22 cellular contexts compared by ENCODE assay signal in genomic region chr6:123589317-123589716, GRCh38. TPM values are rescaled to one million over a fixed set of nuclear protein-coding genes. Genes with fewer than 3 reads are reported as not detected.
A peak's percentile ranks its signal among the peaks of the same experiment; 100 is the strongest.
DNase-seq lines count a peak whose midpoint lies in the region; ATAC-seq and TF ChIP-seq lines count a peak whose summit lies in the region.
"Had no signal": no experiment of that assay in that cellular context is flagged by ENCODE, and none has a peak within 500 bp of the region (broad histone marks: within the 10 kb centered on the region; RNA-seq: fewer than 3 reads in every experiment).

No MANE protein-coding gene starts in this region.

- intact Hi-C loops in gastrocnemius medialis (cut with DNase I; ENCODE audit: low total_unique reads) = no loop called here

- in situ Hi-C loops in gastrocnemius medialis (cut with MboI; ENCODE audit: low sequenced_read_pairs in 4 of 4) = no loop called here

- no peak for DNase-seq in GM23338 (ENCODE audit: low spot score)
- peak; percentile 17 for DNase-seq in M059J (ENCODE audit: low read depth)
- DNase-seq in glomerular endothelial cell (ENCODE audit: extremely low read depth, low read depth, low spot score) = peak; percentile 9
- no peak for DNase-seq in gastrocnemius medialis
- no peak for DNase-seq in superior temporal gyrus (ENCODE audit: extremely low spot score)
- no peak for DNase-seq in activated CD4-positive, alpha-beta T cell treated with anti-CD3 and anti-CD28 coated beads for 48 hours
- DNase-seq in cortex of kidney (lab: John Stamatoyannopoulos, UW) = no peak
- DNase-seq: Calu3; CD8-positive, alpha-beta memory T cell; DMS153; GF-D8; KG1; NCI-H1105; NCI-H2029; NCI-H226; NCI-H524; NCI-H82; Peyer's patch had no signal

- peak overlapping the region; percentile 92 for H3K27ac Mint-ChIP-seq in GM23338
- H3K27ac Mint-ChIP-seq: CD8-positive, alpha-beta memory T cell had no signal

- peaks cover 6% of the 10 kb centered on the region for H3K27me3 Mint-ChIP-seq in GM23338 (ENCODE audit: insufficient read depth, low read depth, poor library complexity)
- H3K27me3 Mint-ChIP-seq: CD8-positive, alpha-beta memory T cell had no signal

- peaks cover 21% of the 10 kb centered on the region for H3K9me3 Mint-ChIP-seq in GM23338

- H3K36me3 ChIP-seq in GM23338 (ENCODE audit: insufficient read depth) (no peaks in the 10 kb centered on the region), gastrocnemius medialis (no peaks in the 10 kb centered on the region)
- H3K36me3 ChIP-seq: Peyer's patch had no signal

- peaks cover 34% of the 10 kb centered on the region for H3K4me1 ChIP-seq in GM23338 (ENCODE audit: insufficient read depth)
- peaks cover 47 to 67% of the 10 kb centered on the region in 2 donors for H3K4me1 ChIP-seq in gastrocnemius medialis
- H3K4me1 ChIP-seq: Peyer's patch had no signal

- no peak for ATAC-seq in GM23338
- no peak for ATAC-seq in gastrocnemius medialis
- ATAC-seq in HG03439 (IDR thresholded peaks at IDR 0.05; ENCODE audit: unreplicated experiment) = no peak

- TF ChIP-seq POLR2A in gastrocnemius medialis (IDR thresholded peaks at IDR 0.05) = no peak

- H3K9me2 ChIP-seq in GM23338 (ENCODE audit: insufficient read depth) = no peaks in the 10 kb centered on the region

- peak overlapping the region; percentile 95 for H3K27ac ChIP-seq in GM23338 (ENCODE audit: low read depth)
- H3K27ac ChIP-seq in gastrocnemius medialis = peak overlapping the region; percentile 27 to 78 (median 68)
- H3K27ac ChIP-seq: C4-2B, Peyer's patch had no signal

- peak overlapping the region; percentile 61 for H3K4me2 ChIP-seq in GM23338

- no peaks in the 10 kb centered on the region for H3K9me3 ChIP-seq in gastrocnemius medialis
- H3K9me3 ChIP-seq: Peyer's patch had no signal

- H3K4me3 ChIP-seq in GM23338 (peak overlapping the region; percentile 18), gastrocnemius medialis (no peak overlapping the region)
- H3K4me3 ChIP-seq: Peyer's patch had no signal

- H3K79me2 ChIP-seq in GM23338 (replicated peaks; ENCODE audit: insufficient read depth) = peaks cover 23% of the 10 kb centered on the region

- peaks cover 35% of the 10 kb centered on the region for H3K4me1 Mint-ChIP-seq in GM23338
- H3K4me1 Mint-ChIP-seq: CD8-positive, alpha-beta memory T cell had no signal

- H3K4me3 Mint-ChIP-seq in GM23338 = peak overlapping the region; percentile 14; the same call in 1 of the 3 replicates
- H3K4me3 Mint-ChIP-seq: CD8-positive, alpha-beta memory T cell had no signal

- H4K20me1 ChIP-seq in GM23338 (replicated peaks; ENCODE audit: insufficient read depth) = no peaks in the 10 kb centered on the region

- no peaks in the 10 kb centered on the region for H3F3A ChIP-seq in GM23338 (replicated peaks; ENCODE audit: low read depth)

- peaks cover 41% of the 10 kb centered on the region for H3K36me3 Mint-ChIP-seq in GM23338 (ENCODE audit: low read depth)
- H3K36me3 Mint-ChIP-seq: CD8-positive, alpha-beta memory T cell had no signal

- H2AFZ ChIP-seq in GM23338 = no peak overlapping the region

- TF ChIP-seq CTCF in GM23338 (conservative IDR thresholded peaks at IDR 0.05; ENCODE audit: low read depth in 2 of 2) (no peak), gastrocnemius medialis (IDR thresholded peaks at IDR 0.05 in 4 of 5, conservative IDR thresholded peaks at IDR 0.05 in 1 of 5) (no peak)

- no peaks in the 10 kb centered on the region for H3K27me3 ChIP-seq in GM23338 (ENCODE audit: insufficient read depth)
- no peaks in the 10 kb centered on the region for H3K27me3 ChIP-seq in gastrocnemius medialis
- H3K27me3 ChIP-seq: Peyer's patch had no signal

TF ChIP-seq in GM23338, 12 proteins besides CTCF, POLR2A, EP300 and RAD21:
- TF ChIP-seq REST (IDR thresholded peaks at IDR 0.05; ENCODE audit: unreplicated experiment) = no peak
- peak; percentile 85 for TF ChIP-seq NANOG (IDR thresholded peaks at IDR 0.05; ENCODE audit: borderline replicate concordance)
- no peak for TF ChIP-seq EZH2 (IDR thresholded peaks at IDR 0.05; ENCODE audit: low read depth, unreplicated experiment)

RNA-seq across cellular contexts. Expression of gene TRDN, which starts 47.4 kb away (rescaled TPM):
- 23.1 and 35.5 TPM in 2 replicates for total RNA-seq in GM23338 (2014; rRNA removed; shearing (Covaris generic))
- polyA plus RNA-seq in GM23338 (2016; fragmentation: Nextera tagmentation; extraction: Ambion mirVana) = 104 and 137 TPM in 2 replicates
- 0.05 and 0.12 TPM in 2 replicates for total RNA-seq in M059J (2014; rRNA removed; shearing (Covaris generic))
- not detected in 2 replicates for total RNA-seq in glomerular endothelial cell
- total RNA-seq in gastrocnemius medialis = 100 to 1,000 TPM; 190 to 628 (median 296) TPM
- total RNA-seq: Calu3; CD8-positive, alpha-beta memory T cell; OCI-LY7; Peyer's patch had no signal
- polyA plus RNA-seq: AG04450; CD8-positive, alpha-beta memory T cell had no signal

Comparison
In these comparisons a context has a peak if more than half of its experiments do, and no peak if none do; other contexts are left out.
1. DNase-seq: peak in M059J (single experiment) and glomerular endothelial cell (single experiment); none in GM23338 (single experiment), gastrocnemius medialis (0 of 2), superior temporal gyrus (single experiment), activated CD4-positive, alpha-beta T cell treated with anti-CD3 and anti-CD28 coated beads for 48 hours (single experiment) and cortex of kidney (single experiment).
2. RNA of gene TRDN, which starts 47.4 kb away (total RNA-seq): 190 to 628 TPM in gastrocnemius medialis and 23.1 to 35.5 TPM in GM23338; 0.05 to 0.12 TPM in M059J and not detected in glomerular endothelial cell; every median in the first group is over 10 times any median in the second.